16 cellular contexts compared by ENCODE assay signal in genomic region chr1:211334986-211335385, GRCh38. TPM values are rescaled to one million over a fixed set of nuclear protein-coding genes. Genes with fewer than 3 reads are reported as not detected.
DNase-seq lines count a peak whose midpoint lies in the region; FAIRE-seq lines count a peak whose summit lies in the region.
"Had no signal": no experiment of that assay in that cellular context is flagged by ENCODE, and none has a peak within 500 bp of the region (broad histone marks: within the 10 kb centered on the region; RNA-seq: fewer than 3 reads in every experiment).

No MANE protein-coding gene starts in this region.

- H3K27ac ChIP-seq in small intestine (ENCODE audit: low read depth in 1 of 2, low read length in 1 of 2), result peak overlapping the region; percentile 36 to 81
- H3K27ac ChIP-seq: 22Rv1, sigmoid colon had no signal

- DNase-seq in DMS53 (lab: John Stamatoyannopoulos, UW) (peak; percentile 49), DMS53 treated with DMSO at 0.1 percent for 48 hours (lab: John Stamatoyannopoulos, UW; ENCODE audit: unreplicated experiment) (no peak), NCI-H69 (lab: John Stamatoyannopoulos, UW) (peak; percentile 12), small intestine (no peak), MV-4-11 (lab: John Stamatoyannopoulos, UW) (no peak), SKM-1 treated with dmso at 0.1 percent for 144 hours (lab: John Stamatoyannopoulos, UW; ENCODE audit: unreplicated experiment) (no peak)
- DNase-seq in activated T-helper 2 cell treated with anti-CD3 and anti-CD28 coated beads, Interferon-gamma antibody, Interleukin-2, Interleukin-4, amounts not matched to agents 10 μg/mL and 5 μg/mL and 100 μg/mL, durations not matched to agents 14 hours and 24 hours and 36 hours (ENCODE audit: low spot score), result no peak
- DNase-seq in stimulated activated CD4-positive, alpha-beta T cell treated with anti-CD3 and anti-CD28 coated beads, Interleukin-1b, Interleukin-23, amount 100 ng/mL, for 48 hours, result no peak
- DNase-seq: Caco-2, cortex of kidney, NCI-H2107, sigmoid colon had no signal

- 50 to 70% (median 54%) methylated on average over 4 of the region's 4 CpGs for WGBS in small intestine, 3 donors

- no peaks in the 10 kb centered on the region for H3K27me3 Mint-ChIP-seq in activated T-helper 2 cell treated with anti-CD3 and anti-CD28 coated beads, Interferon-gamma antibody, Interleukin-2, Interleukin-4, amounts not matched to agents 10 μg/mL and 5 μg/mL and 100 μg/mL, durations not matched to agents 14 hours and 24 hours and 36 hours (ENCODE audit: low read depth)

- H3K4me1 Mint-ChIP-seq in activated T-helper 2 cell treated with anti-CD3 and anti-CD28 coated beads, Interferon-gamma antibody, Interleukin-2, Interleukin-4, amounts not matched to agents 10 μg/mL and 5 μg/mL and 100 μg/mL, durations not matched to agents 14 hours and 24 hours and 36 hours (ENCODE audit: low read depth), result peaks cover 75% of the 10 kb centered on the region

- no peaks in the 10 kb centered on the region for H3K36me3 ChIP-seq in small intestine (ENCODE audit: control insufficient read depth in 2 of 2, insufficient read depth in 2 of 2, low read length in 2 of 2)
- H3K36me3 ChIP-seq: HAP-1, sigmoid colon had no signal

- no peaks in the 10 kb centered on the region for H3K9me3 Mint-ChIP-seq in activated T-helper 2 cell treated with anti-CD3 and anti-CD28 coated beads, Interferon-gamma antibody, Interleukin-2, Interleukin-4, amounts not matched to agents 10 μg/mL and 5 μg/mL and 100 μg/mL, durations not matched to agents 14 hours and 24 hours and 36 hours

- H3K4me1 ChIP-seq in small intestine (ENCODE audit: control insufficient read depth in 2 of 2, insufficient read depth in 1 of 2, low read depth in 1 of 2, low read length in 1 of 2), result peaks cover 2 to 25% of the 10 kb centered on the region in 2 donors

- H3K36me3 Mint-ChIP-seq in activated T-helper 2 cell treated with anti-CD3 and anti-CD28 coated beads, Interferon-gamma antibody, Interleukin-2, Interleukin-4, amounts not matched to agents 10 μg/mL and 5 μg/mL and 100 μg/mL, durations not matched to agents 14 hours and 24 hours and 36 hours (ENCODE audit: low read depth), result peaks cover 64% of the 10 kb centered on the region

- no peak for FAIRE-seq in small intestine (lab: Jason Lieb, UNC)

- intact Hi-C loops in activated T-helper 2 cell treated with anti-CD3 and anti-CD28 coated beads, Interferon-gamma antibody, Interleukin-2, Interleukin-4, amounts not matched to agents 10 μg/mL and 5 μg/mL and 100 μg/mL, durations not matched to agents 14 hours and 24 hours and 36 hours (cut with micrococcal nuclease), result no loop called here

- no peaks in the 10 kb centered on the region for H3K9me3 ChIP-seq in small intestine (ENCODE audit: control insufficient read depth, low read depth)
- H3K9me3 ChIP-seq: Caco-2, HAP-1, sigmoid colon had no signal

- peak overlapping the region; percentile 86 for H3K27ac Mint-ChIP-seq in activated T-helper 2 cell treated with anti-CD3 and anti-CD28 coated beads, Interferon-gamma antibody, Interleukin-2, Interleukin-4, amounts not matched to agents 10 μg/mL and 5 μg/mL and 100 μg/mL, durations not matched to agents 14 hours and 24 hours and 36 hours

- H3K4me3 Mint-ChIP-seq in activated T-helper 2 cell treated with anti-CD3 and anti-CD28 coated beads, Interferon-gamma antibody, Interleukin-2, Interleukin-4, amounts not matched to agents 10 μg/mL and 5 μg/mL and 100 μg/mL, durations not matched to agents 14 hours and 24 hours and 36 hours (ENCODE audit: low read depth), result peak overlapping the region; percentile 70

- H3K27me3 ChIP-seq in small intestine (ENCODE audit: control insufficient read depth in 2 of 2, insufficient read depth in 2 of 2, low read length in 2 of 2), result no peaks in the 10 kb centered on the region
- H3K27me3 ChIP-seq: hepatocyte, sigmoid colon had no signal

- H3K4me3 ChIP-seq in small intestine (ENCODE audit: low read depth in 1 of 2, low read length in 2 of 2), result no peak overlapping the region
- H3K4me3 ChIP-seq: HAP-1, hepatocyte, lung, sigmoid colon had no signal

RNA-seq across cellular contexts. Expression of gene TRAF5, which starts 8.4 kb away (rescaled TPM):
- total RNA-seq in activated T-helper 2 cell treated with anti-CD3 and anti-CD28 coated beads, Interferon-gamma antibody, Interleukin-2, Interleukin-4, amounts not matched to agents 10 μg/mL and 5 μg/mL and 100 μg/mL, durations not matched to agents 14 hours and 24 hours and 36 hours, result 63.8 and 64.6 TPM in 2 replicates
- polyA plus RNA-seq in small intestine, result 1 to 10 TPM in 2 of 3 donors, under 1 TPM in 1; 0.67 to 5.7 (median 1.6) TPM

Comparison
In these comparisons a context has a peak if more than half of its experiments do, and no peak if none do; other contexts are left out.
1. DNase-seq: peak in DMS53 (single experiment) and NCI-H69 (single experiment); none in DMS53 treated with DMSO at 0.1 percent for 48 hours (single experiment), activated T-helper 2 cell treated with anti-CD3 and anti-CD28 coated beads, Interferon-gamma antibody, Interleukin-2, Interleukin-4, amounts not matched to agents 10 μg/mL and 5 μg/mL and 100 μg/mL, durations not matched to agents 14 hours and 24 hours and 36 hours (single experiment), small intestine (single experiment), MV-4-11 (single experiment), SKM-1 treated with dmso at 0.1 percent for 144 hours (single experiment) and stimulated activated CD4-positive, alpha-beta T cell treated with anti-CD3 and anti-CD28 coated beads, Interleukin-1b, Interleukin-23, amount 100 ng/mL, for 48 hours (single experiment).